In the genomic region with DNA sequence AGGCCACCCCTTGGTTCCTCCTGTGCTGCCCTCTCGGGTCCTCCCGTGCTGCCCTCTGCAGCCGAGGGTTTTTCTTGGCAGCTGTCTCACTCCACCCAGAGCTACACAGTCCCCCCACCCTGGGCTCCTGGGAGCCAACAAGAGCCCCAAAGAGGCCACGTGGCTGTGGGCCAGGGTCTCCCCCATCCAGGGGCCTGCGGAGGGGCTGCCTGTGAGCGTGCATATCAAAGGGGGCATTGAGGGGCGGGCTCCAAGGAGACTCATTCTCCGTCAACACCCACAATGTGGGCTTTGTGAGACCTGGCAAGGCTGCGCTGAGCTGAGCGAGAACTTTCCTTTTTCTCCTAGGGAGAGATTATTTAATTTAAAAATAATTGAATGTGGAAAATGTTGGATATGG, we compare ENCODE assay signal across 23 cellular contexts.
"Had no signal": no experiment of that assay in that cellular context is flagged by ENCODE, and none has a peak within 500 bp of the region (broad histone marks: within the 10 kb centered on the region; RNA-seq: fewer than 3 reads in every experiment).

No MANE protein-coding gene starts in this region.

- H3K4me3 Mint-ChIP-seq: activated CD4-positive, alpha-beta T cell treated with anti-CD3 and anti-CD28 coated beads, Interleukin-2, amount 10 ng/mL, durations not matched to agents 24 days and 14 days; activated CD8-positive, alpha-beta memory T cell treated with anti-CD3 and anti-CD28 coated beads, Interleukin-2, amount 10 ng/mL, durations not matched to agents 7 days and 5 days; activated CD8-positive, alpha-beta T cell treated with anti-CD3 and anti-CD28 coated beads for 36 hours; activated T-helper 1 cell treated with anti-CD3 and anti-CD28 coated beads, Interleukin-12 subunit alpha, Interleukin-12 subunit beta, Interleukin-2, Interleukin-4 antibody, amounts not matched to agents 30 ng/mL and 10 ng/mL and 1 ng/mL, durations not matched to agents 14 hours and 24 hours and 36 hours; effector memory CD8-positive, alpha-beta T cell; naive thymus-derived CD8-positive, alpha-beta T cell; stimulated activated effector memory CD8-positive, alpha-beta T cell treated with anti-CD3 and anti-CD28 coated beads, Interleukin-12 subunit alpha, Interleukin-12 subunit beta, amount 100 ng/mL, for 72 hours; stimulated activated naive CD8-positive, alpha-beta T cell treated with anti-CD3 and anti-CD28 coated beads, Interleukin-15, amount 100 ng/mL, for 72 hours; type B pancreatic cell had no signal

- H3K27ac Mint-ChIP-seq: activated CD4-positive, alpha-beta T cell treated with anti-CD3 and anti-CD28 coated beads, Interleukin-2, amount 10 ng/mL, durations not matched to agents 24 days and 14 days; activated CD8-positive, alpha-beta memory T cell treated with anti-CD3 and anti-CD28 coated beads, Interleukin-2, amount 10 ng/mL, durations not matched to agents 7 days and 5 days; activated CD8-positive, alpha-beta T cell treated with anti-CD3 and anti-CD28 coated beads for 36 hours; activated T-helper 1 cell treated with anti-CD3 and anti-CD28 coated beads, Interleukin-12 subunit alpha, Interleukin-12 subunit beta, Interleukin-2, Interleukin-4 antibody, amounts not matched to agents 30 ng/mL and 10 ng/mL and 1 ng/mL, durations not matched to agents 14 hours and 24 hours and 36 hours; effector memory CD8-positive, alpha-beta T cell; naive thymus-derived CD8-positive, alpha-beta T cell; stimulated activated effector memory CD8-positive, alpha-beta T cell treated with anti-CD3 and anti-CD28 coated beads, Interleukin-12 subunit alpha, Interleukin-12 subunit beta, amount 100 ng/mL, for 72 hours; stimulated activated naive CD8-positive, alpha-beta T cell treated with anti-CD3 and anti-CD28 coated beads, Interleukin-15, amount 100 ng/mL, for 72 hours; type B pancreatic cell had no signal

- H3K9me3 Mint-ChIP-seq: type B pancreatic cell had no signal

- H3K9me3 ChIP-seq: neutrophil, right lobe of liver, SK-N-SH had no signal

- H3K27ac ChIP-seq: lower lobe of right lung, neutrophil, parathyroid adenoma, right lobe of liver, vagina, VCaP had no signal

- H3K27me3 Mint-ChIP-seq: activated CD4-positive, alpha-beta T cell treated with anti-CD3 and anti-CD28 coated beads, Interleukin-2, amount 10 ng/mL, durations not matched to agents 24 days and 14 days; activated CD8-positive, alpha-beta memory T cell treated with anti-CD3 and anti-CD28 coated beads, Interleukin-2, amount 10 ng/mL, durations not matched to agents 7 days and 5 days; activated CD8-positive, alpha-beta T cell treated with anti-CD3 and anti-CD28 coated beads for 36 hours; type B pancreatic cell had no signal

- H3K36me3 ChIP-seq: esophagus muscularis mucosa, heart left ventricle, lower lobe of right lung, neutrophil, right lobe of liver, vagina had no signal

- H3K4me1 ChIP-seq: lower lobe of right lung, parathyroid adenoma, right lobe of liver, vagina had no signal

- H3K36me3 Mint-ChIP-seq: stimulated activated effector memory CD8-positive, alpha-beta T cell treated with anti-CD3 and anti-CD28 coated beads, Interleukin-12 subunit alpha, Interleukin-12 subunit beta, amount 100 ng/mL, for 72 hours had no signal

- DNase-seq: activated CD4-positive, alpha-beta T cell treated with anti-CD3 and anti-CD28 coated beads, Interleukin-2, amount 10 ng/mL, durations not matched to agents 24 days and 14 days; activated CD8-positive, alpha-beta memory T cell treated with anti-CD3 and anti-CD28 coated beads, Interleukin-2, amount 10 ng/mL, durations not matched to agents 7 days and 5 days; activated CD8-positive, alpha-beta T cell treated with anti-CD3 and anti-CD28 coated beads for 36 hours; activated gamma-delta T cell; activated naive CD4-positive, alpha-beta T cell treated with anti-CD3 and anti-CD28 coated beads, Interleukin-2, amount 50 U/mL, for 16 hours; effector memory CD8-positive, alpha-beta T cell; lower lobe of right lung; naive thymus-derived CD8-positive, alpha-beta T cell; right lobe of liver; SK-N-SH; small intestine; stimulated activated CD4-positive, alpha-beta T cell treated with anti-CD3 and anti-CD28 coated beads, Interleukin-2, amount 100 ng/mL, for 24 hours; stimulated activated naive CD8-positive, alpha-beta T cell treated with anti-CD3 and anti-CD28 coated beads, Interleukin-15, amount 100 ng/mL, for 72 hours had no signal

- H3K27me3 ChIP-seq: right lobe of liver, vagina had no signal

- H3K9ac ChIP-seq: parathyroid adenoma, SK-N-SH had no signal

- H3K4me3 ChIP-seq: esophagus muscularis mucosa, heart left ventricle, lower lobe of right lung, right lobe of liver, vagina had no signal

- ATAC-seq: activated CD4-positive, CD25-positive, alpha-beta regulatory T cell treated with anti-CD3 and anti-CD28 coated beads, Interleukin-2, amount 50 U/mL, for 24 hours; activated CD8-positive, alpha-beta memory T cell treated with anti-CD3 and anti-CD28 coated beads, Interleukin-2, amount 10 ng/mL, durations not matched to agents 7 days and 5 days; activated CD8-positive, alpha-beta T cell treated with anti-CD3 and anti-CD28 coated beads for 36 hours; effector memory CD8-positive, alpha-beta T cell; heart left ventricle; lower lobe of right lung; naive thymus-derived CD8-positive, alpha-beta T cell; right lobe of liver; stimulated activated effector memory CD8-positive, alpha-beta T cell treated with anti-CD3 and anti-CD28 coated beads, Interleukin-12 subunit alpha, Interleukin-12 subunit beta, amount 100 ng/mL, for 72 hours; stimulated activated naive CD8-positive, alpha-beta T cell treated with anti-CD3 and anti-CD28 coated beads, Interleukin-15, amount 100 ng/mL, for 72 hours had no signal

- H3K4me1 Mint-ChIP-seq: activated CD4-positive, alpha-beta T cell treated with anti-CD3 and anti-CD28 coated beads, Interleukin-2, amount 10 ng/mL, durations not matched to agents 24 days and 14 days; activated CD8-positive, alpha-beta memory T cell treated with anti-CD3 and anti-CD28 coated beads, Interleukin-2, amount 10 ng/mL, durations not matched to agents 7 days and 5 days; naive thymus-derived CD8-positive, alpha-beta T cell; stimulated activated effector memory CD8-positive, alpha-beta T cell treated with anti-CD3 and anti-CD28 coated beads, Interleukin-12 subunit alpha, Interleukin-12 subunit beta, amount 100 ng/mL, for 72 hours; stimulated activated naive CD8-positive, alpha-beta T cell treated with anti-CD3 and anti-CD28 coated beads, Interleukin-15, amount 100 ng/mL, for 72 hours had no signal
